In genomic region chr1:158180741-158181576, GRCh38 we compare ENCODE assay signal across 2 cellular contexts.
TF ChIP-seq lines count a peak whose summit lies in the region.

Gene CD1D, plus strand, starts transcription at chr1:158180895. Its CDS starts 207 bp downstream, at chr1:158181102.

TF ChIP-seq in IMR-90, 13 proteins besides CTCF, POLR2A, EP300 and RAD21:
- TF ChIP-seq MAZ (IDR thresholded peaks at IDR 0.05; ENCODE audit: borderline replicate concordance, low read depth, low read length) (no peak), CHD1 (IDR thresholded peaks at IDR 0.05; ENCODE audit: low read depth, low read length) (no peak), NFE2L2 (IDR thresholded peaks at IDR 0.05; ENCODE audit: low read depth, low read length) (no peak), BHLHE40 (IDR thresholded peaks at IDR 0.05; ENCODE audit: low read depth, low read length) (no peak), USF2 (IDR thresholded peaks at IDR 0.05; ENCODE audit: low read depth, low read length) (no peak), CEBPB (IDR thresholded peaks at IDR 0.05; ENCODE audit: low read depth, low read length) (no peak), FOS (IDR thresholded peaks at IDR 0.05; ENCODE audit: low read depth, low read length) (no peak), ELK1 (IDR thresholded peaks at IDR 0.05; ENCODE audit: borderline replicate concordance, low read depth, low read length) (no peak), RCOR1 (IDR thresholded peaks at IDR 0.05; ENCODE audit: insufficient replicate concordance, low read length) (no peak)

TF ChIP-seq in GM12878, 131 proteins besides CTCF, POLR2A, EP300 and RAD21:
- TF ChIP-seq EGR1 (IDR thresholded peaks at IDR 0.05; ENCODE audit: borderline replicate concordance in 1 of 2, low read depth in 2 of 2, low read length in 2 of 2), result peak in 1 of 2 experiments; percentile 22; a peak in 1 of 3 replicates
- TF ChIP-seq EED (IDR thresholded peaks at IDR 0.05; ENCODE audit: low read depth), result peak; percentile 57
- TF ChIP-seq HDAC6 (IDR thresholded peaks at IDR 0.05; ENCODE audit: unreplicated experiment), result peak; percentile 82
- TF ChIP-seq NR2F1 (conservative IDR thresholded peaks at IDR 0.05), result peak; percentile 52
- no peak for TF ChIP-seq CREB1 (IDR thresholded peaks at IDR 0.05; ENCODE audit: low read depth)
- no peak for TF ChIP-seq BRCA1 (IDR thresholded peaks at IDR 0.05; ENCODE audit: low read depth, low read length)
- TF ChIP-seq PAX5 (IDR thresholded peaks at IDR 0.05; ENCODE audit: borderline replicate concordance, low read depth, low read length), result no peak
- no peak for TF ChIP-seq ZBTB40 (IDR thresholded peaks at IDR 0.05; ENCODE audit: borderline replicate concordance)
TF ChIP-seq in GM12878: peak in this region for 4.
